ENCODE assay signal across 8 cellular contexts in the genomic region with DNA sequence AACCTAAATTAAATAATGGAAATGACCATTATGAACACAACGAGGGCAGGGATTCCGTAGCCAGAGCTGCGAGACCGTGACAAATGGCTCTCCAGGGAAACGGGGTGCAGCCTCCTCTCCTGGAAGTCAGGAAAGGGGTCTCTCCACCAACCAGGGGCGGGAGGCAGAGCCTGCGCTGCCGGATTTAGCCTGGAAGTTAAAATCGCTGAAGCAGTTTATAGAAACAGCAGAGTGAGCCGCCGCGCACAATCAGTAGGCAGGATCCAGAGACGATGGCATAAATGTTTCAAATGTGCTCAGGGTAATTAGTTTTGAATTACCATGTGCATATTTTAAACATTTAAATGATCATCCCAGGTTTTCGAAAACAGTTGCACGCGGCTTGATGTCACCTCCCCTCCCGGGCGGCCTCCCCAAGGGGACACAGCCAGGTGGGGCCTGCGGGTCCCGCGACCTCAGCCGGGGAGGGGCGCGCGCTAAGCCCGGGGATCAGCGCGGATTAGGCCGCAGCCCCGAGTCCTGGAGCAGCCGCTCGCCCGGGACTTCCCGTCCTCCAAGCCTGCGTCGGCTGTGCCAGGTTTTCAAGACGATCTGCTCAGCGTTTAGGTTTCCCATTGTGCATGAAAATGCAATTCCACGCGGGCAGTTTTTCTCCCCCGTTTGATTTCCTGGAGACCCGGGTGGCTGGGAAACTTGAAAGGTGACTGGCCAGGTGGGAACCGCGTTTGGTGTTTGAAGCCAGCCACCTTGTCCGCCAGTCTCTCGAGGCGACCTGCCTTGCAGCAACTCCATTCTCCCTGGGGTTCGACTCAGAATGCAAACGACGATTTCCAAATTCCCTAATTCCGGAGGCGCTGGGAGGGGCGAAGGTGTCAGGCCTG.
DNase-seq lines count a peak whose midpoint lies in the region; ATAC-seq and TF ChIP-seq lines count a peak whose summit lies in the region.

No MANE protein-coding gene starts in this region.

- H3K4me1 ChIP-seq in adipocyte (ENCODE audit: control insufficient read depth, insufficient read depth, low read length) (peaks cover 9% of the 10 kb centered on the region), suprapubic skin (peaks cover 18% of the 10 kb centered on the region)

- peaks cover 60% of the 10 kb centered on the region for H3K27me3 ChIP-seq in adipocyte (replicated peaks; ENCODE audit: control insufficient read depth, insufficient read depth, low read length)
- H3K27me3 ChIP-seq in suprapubic skin, result peaks cover 38% of the 10 kb centered on the region

- peak; percentile 9 for DNase-seq in activated naive CD4-positive, alpha-beta T cell treated with Interleukin-2 at 50 U/mL for 16 hours
- DNase-seq in activated naive CD4-positive, alpha-beta T cell (lab: John Stamatoyannopoulos, UW), result no peak
- DNase-seq in adipocyte (ENCODE audit: low read depth) (peak; percentile 51), iPS-NIHi7 (ENCODE audit: extremely low spot score) (peak; percentile 61), suprapubic skin (ENCODE audit: low spot score in 2 of 2) (no peak)

- H3K9me3 ChIP-seq in adipocyte (ENCODE audit: control insufficient read depth, low read length) (no peaks in the 10 kb centered on the region), suprapubic skin (no peaks in the 10 kb centered on the region)

- no peak overlapping the region for H3K27ac ChIP-seq in suprapubic skin

- TF ChIP-seq POLR2A in suprapubic skin (IDR thresholded peaks at IDR 0.05), result no peak

- no peak for ATAC-seq in GM21423 (IDR thresholded peaks at IDR 0.05; ENCODE audit: unreplicated experiment)
- ATAC-seq in HG02970 (IDR thresholded peaks at IDR 0.05; ENCODE audit: low FRiP score, unreplicated experiment), result no peak
- ATAC-seq in GM21390 (IDR thresholded peaks at IDR 0.05; ENCODE audit: unreplicated experiment), result no peak

- peak overlapping the region; percentile 73 for H3K4me3 ChIP-seq in adipocyte (ENCODE audit: low read length)
- peak overlapping the region; percentile 38 for H3K4me3 ChIP-seq in suprapubic skin

- no peak for TF ChIP-seq CTCF in suprapubic skin (IDR thresholded peaks at IDR 0.05)

- H3K9ac ChIP-seq in adipocyte (ENCODE audit: low read length), result peak overlapping the region; percentile 14

- WGBS in suprapubic skin, result 11% methylated on average over 33 of the region's 53 CpGs

- H3K36me3 ChIP-seq in adipocyte (ENCODE audit: control insufficient read depth, insufficient read depth, low read length, severe bottlenecking) (no peaks in the 10 kb centered on the region), suprapubic skin (no peaks in the 10 kb centered on the region)

- no peak for TF ChIP-seq EP300 in suprapubic skin (IDR thresholded peaks at IDR 0.05)

Comparison
In these comparisons a context has a peak if more than half of its experiments do, and no peak if none do; other contexts are left out.
1. DNase-seq: peak in activated naive CD4-positive, alpha-beta T cell treated with Interleukin-2 at 50 U/mL for 16 hours (single experiment), adipocyte (single experiment) and iPS-NIHi7 (single experiment); none in activated naive CD4-positive, alpha-beta T cell (0 of 4) and suprapubic skin (0 of 2).